In the genomic region with DNA sequence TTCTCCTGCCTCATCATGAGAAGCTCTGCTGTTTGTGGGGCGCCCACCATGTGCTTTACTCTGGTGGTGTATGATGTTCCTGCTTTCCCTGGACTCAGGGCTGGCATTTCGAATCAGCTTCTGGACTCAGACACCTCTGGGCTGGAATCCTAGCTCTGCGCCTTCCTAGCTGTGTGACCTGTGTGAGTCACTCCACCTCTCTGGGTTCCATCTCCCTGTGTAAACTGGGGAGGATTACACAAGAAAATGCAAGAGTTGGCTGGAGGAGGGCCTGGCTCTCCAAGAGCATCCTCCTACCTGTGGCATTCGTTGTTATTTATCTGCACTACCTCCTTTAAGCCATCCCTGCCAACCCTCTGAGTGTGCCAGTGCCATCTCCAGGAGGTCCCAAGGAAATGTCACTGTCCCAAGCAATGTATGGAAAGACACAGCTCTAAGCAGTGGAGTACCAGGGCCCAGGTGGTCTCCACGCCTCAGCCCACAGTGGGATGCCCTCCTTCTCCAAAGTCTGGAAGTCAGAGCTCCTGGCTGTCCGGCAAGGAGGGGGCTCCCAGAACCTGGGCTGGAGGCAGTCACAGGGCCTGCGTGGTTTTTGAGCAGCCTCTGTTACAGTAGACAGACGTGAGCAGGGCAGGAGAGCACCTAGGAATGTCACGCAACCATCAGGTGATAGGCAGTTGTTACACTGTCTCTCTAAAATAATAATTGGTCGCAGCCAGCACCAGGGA, we compare ENCODE assay signal across 1 cellular context.
TF ChIP-seq lines count a peak whose summit lies in the region.

No MANE protein-coding gene starts in this region.

TF ChIP-seq in HCT116, 20 proteins besides CTCF, POLR2A, EP300 and RAD21:
- TF ChIP-seq EZH2phosphoT487 (IDR thresholded peaks at IDR 0.05; ENCODE audit: borderline replicate concordance), result no peak
- no peak for TF ChIP-seq FOSL1 (IDR thresholded peaks at IDR 0.05; ENCODE audit: low read depth)
- no peak for TF ChIP-seq MAX (IDR thresholded peaks at IDR 0.05)
- TF ChIP-seq POLR2AphosphoS5 (IDR thresholded peaks at IDR 0.05; ENCODE audit: low read depth, low read length), result no peak
- TF ChIP-seq JUND (IDR thresholded peaks at IDR 0.05), result no peak
